In the genomic region with DNA sequence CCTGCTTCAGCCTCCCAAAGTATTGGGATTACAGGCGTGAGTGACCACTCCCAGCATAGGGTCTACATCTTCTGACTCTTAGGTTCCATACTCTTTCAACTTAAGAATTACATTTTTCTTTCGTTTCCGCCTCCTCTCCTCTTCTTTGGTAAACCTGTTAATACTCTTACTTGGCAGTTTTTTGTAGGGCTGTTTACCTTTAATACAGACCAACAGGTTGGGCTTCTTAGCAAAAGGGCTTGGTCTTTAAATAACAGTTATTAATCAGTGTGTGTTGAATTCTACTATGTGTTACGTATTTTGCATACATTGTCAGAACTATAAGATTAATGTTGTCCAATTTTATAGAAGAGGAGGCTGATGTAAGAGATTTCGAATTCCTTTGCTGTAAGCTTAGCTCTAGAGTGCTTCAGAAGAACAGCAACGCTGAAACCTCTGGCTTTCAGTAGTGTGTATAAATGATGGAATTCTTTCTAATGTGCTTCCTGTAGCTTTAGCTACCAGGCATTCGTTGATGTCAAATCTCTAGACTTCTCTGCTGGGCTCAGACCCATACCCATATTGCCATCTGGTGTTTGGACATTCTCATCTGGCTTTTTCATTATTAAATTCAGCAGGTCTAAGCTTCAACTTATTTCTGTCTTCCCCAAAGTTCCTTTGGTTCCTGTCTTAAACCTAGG, we compare ENCODE assay signal across 1 cellular context.
TF ChIP-seq lines count a peak whose summit lies in the region.

No MANE protein-coding gene starts in this region.

TF ChIP-seq in liver, 16 proteins besides CTCF, POLR2A, EP300 and RAD21 (continued from another document):
- TF ChIP-seq SP1 (IDR thresholded peaks at IDR 0.05) = no peak
- TF ChIP-seq, protein P1, sequence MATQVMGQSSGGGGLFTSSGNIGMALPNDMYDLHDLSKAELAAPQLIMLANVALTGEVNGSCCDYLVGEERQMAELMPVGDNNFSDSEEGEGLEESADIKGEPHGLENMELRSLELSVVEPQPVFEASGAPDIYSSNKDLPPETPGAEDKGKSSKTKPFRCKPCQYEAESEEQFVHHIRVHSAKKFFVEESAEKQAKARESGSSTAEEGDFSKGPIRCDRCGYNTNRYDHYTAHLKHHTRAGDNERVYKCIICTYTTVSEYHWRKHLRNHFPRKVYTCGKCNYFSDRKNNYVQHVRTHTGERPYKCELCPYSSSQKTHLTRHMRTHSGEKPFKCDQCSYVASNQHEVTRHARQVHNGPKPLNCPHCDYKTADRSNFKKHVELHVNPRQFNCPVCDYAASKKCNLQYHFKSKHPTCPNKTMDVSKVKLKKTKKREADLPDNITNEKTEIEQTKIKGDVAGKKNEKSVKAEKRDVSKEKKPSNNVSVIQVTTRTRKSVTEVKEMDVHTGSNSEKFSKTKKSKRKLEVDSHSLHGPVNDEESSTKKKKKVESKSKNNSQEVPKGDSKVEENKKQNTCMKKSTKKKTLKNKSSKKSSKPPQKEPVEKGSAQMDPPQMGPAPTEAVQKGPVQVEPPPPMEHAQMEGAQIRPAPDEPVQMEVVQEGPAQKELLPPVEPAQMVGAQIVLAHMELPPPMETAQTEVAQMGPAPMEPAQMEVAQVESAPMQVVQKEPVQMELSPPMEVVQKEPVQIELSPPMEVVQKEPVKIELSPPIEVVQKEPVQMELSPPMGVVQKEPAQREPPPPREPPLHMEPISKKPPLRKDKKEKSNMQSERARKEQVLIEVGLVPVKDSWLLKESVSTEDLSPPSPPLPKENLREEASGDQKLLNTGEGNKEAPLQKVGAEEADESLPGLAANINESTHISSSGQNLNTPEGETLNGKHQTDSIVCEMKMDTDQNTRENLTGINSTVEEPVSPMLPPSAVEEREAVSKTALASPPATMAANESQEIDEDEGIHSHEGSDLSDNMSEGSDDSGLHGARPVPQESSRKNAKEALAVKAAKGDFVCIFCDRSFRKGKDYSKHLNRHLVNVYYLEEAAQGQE (IDR thresholded peaks at IDR 0.05) = no peak
- no peak for TF ChIP-seq EGR1 (IDR thresholded peaks at IDR 0.05; ENCODE audit: low read depth in 2 of 2)
- TF ChIP-seq, protein P2, sequence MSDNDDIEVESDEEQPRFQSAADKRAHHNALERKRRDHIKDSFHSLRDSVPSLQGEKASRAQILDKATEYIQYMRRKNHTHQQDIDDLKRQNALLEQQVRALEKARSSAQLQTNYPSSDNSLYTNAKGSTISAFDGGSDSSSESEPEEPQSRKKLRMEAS (IDR thresholded peaks at IDR 0.05) = no peak
- TF ChIP-seq FOXA2 (IDR thresholded peaks at IDR 0.05) = no peak
- TF ChIP-seq, protein P3, sequence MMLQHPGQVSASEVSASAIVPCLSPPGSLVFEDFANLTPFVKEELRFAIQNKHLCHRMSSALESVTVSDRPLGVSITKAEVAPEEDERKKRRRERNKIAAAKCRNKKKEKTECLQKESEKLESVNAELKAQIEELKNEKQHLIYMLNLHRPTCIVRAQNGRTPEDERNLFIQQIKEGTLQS (IDR thresholded peaks at IDR 0.05) = no peak
- no peak for TF ChIP-seq YY1 (IDR thresholded peaks at IDR 0.05)
- no peak for TF ChIP-seq FOXA1 (IDR thresholded peaks at IDR 0.05)
- no peak for TF ChIP-seq TAF1 (conservative IDR thresholded peaks at IDR 0.05)
- TF ChIP-seq, protein P4, sequence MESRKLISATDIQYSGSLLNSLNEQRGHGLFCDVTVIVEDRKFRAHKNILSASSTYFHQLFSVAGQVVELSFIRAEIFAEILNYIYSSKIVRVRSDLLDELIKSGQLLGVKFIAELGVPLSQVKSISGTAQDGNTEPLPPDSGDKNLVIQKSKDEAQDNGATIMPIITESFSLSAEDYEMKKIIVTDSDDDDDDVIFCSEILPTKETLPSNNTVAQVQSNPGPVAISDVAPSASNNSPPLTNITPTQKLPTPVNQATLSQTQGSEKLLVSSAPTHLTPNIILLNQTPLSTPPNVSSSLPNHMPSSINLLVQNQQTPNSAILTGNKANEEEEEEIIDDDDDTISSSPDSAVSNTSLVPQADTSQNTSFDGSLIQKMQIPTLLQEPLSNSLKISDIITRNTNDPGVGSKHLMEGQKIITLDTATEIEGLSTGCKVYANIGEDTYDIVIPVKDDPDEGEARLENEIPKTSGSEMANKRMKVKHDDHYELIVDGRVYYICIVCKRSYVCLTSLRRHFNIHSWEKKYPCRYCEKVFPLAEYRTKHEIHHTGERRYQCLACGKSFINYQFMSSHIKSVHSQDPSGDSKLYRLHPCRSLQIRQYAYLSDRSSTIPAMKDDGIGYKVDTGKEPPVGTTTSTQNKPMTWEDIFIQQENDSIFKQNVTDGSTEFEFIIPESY (IDR thresholded peaks at IDR 0.05) = no peak
